Comparison of ENCODE assay signal across 24 cellular contexts in genomic region chr15:46636220-46636619, GRCh38.
DNase-seq lines count a peak whose midpoint lies in the region; ATAC-seq and TF ChIP-seq lines count a peak whose summit lies in the region.
"Had no signal": no experiment of that assay in that cellular context is flagged by ENCODE, and none has a peak within 500 bp of the region (broad histone marks: within the 10 kb centered on the region; RNA-seq: fewer than 3 reads in every experiment).

No MANE protein-coding gene starts in this region.

- no peak overlapping the region for H4K91ac ChIP-seq in H9 (ENCODE audit: insufficient read length, low read depth, low read length)

- no CpG with 5 or more reads among the region's 2 CpGs for WGBS in H9 (ENCODE audit: extremely low coverage, insufficient read length, low lambda C conversion rate)

- DNase-seq in H9 (no peak), NCI-H82 (lab: John Stamatoyannopoulos, UW) (peak; percentile 28), foreskin keratinocyte (peak; percentile 11 to 68), neural crest cell (ENCODE audit: low read depth, low spot score) (no peak), GOT3 (lab: John Stamatoyannopoulos, UW) (no peak), RPMI8226 (no peak), activated T-cell treated with anti-CD3 and anti-CD28 coated beads for 4 hours (no peak)
- DNase-seq: activated CD4-positive, CD25-positive, alpha-beta regulatory T cell treated with anti-CD3 and anti-CD28 coated beads, Interleukin-2, amount 50 U/mL, for 72 hours; activated CD8-positive, alpha-beta memory T cell treated with anti-CD3 and anti-CD28 coated beads for 24 hours; AML-193; gastrocnemius medialis; Kasumi-1; lower lobe of right lung; naive thymus-derived CD8-positive, alpha-beta T cell; NCI-H187; NCI-H446 treated with DMSO at 0.1 percent for 48 hours; posterior cingulate gyrus; stimulated activated CD4-positive, alpha-beta T cell treated with anti-CD3 and anti-CD28 coated beads, Interleukin-4, amount 100 ng/mL, for 4 hours had no signal

- no peak overlapping the region for H2AFZ ChIP-seq in H9 (ENCODE audit: low read length)

- H3K56ac ChIP-seq in H9 (ENCODE audit: insufficient read length, low read depth, low read length): no peak overlapping the region

- no peaks in the 10 kb centered on the region for H3K79me1 ChIP-seq in H9 (ENCODE audit: insufficient read depth, low read depth, low read length, poor library complexity, severe bottlenecking)

- no peaks in the 10 kb centered on the region for H3K9me3 ChIP-seq in H9 (ENCODE audit: control insufficient read depth, low read depth, low read length)
- H3K9me3 ChIP-seq: breast epithelium, Caco-2, gastrocnemius medialis, lower lobe of right lung, vagina had no signal

- no peak overlapping the region for H2AK5ac ChIP-seq in H9 (ENCODE audit: insufficient read length, low read length)

- H2BK5ac ChIP-seq in H9 (ENCODE audit: insufficient read length, low read length): no peak overlapping the region

- H3K4me1 Mint-ChIP-seq in H9 (peaks cover 5 to 6% of the 10 kb centered on the region in 2 experiments), neural crest cell (peaks cover 6% of the 10 kb centered on the region)
- H3K4me1 Mint-ChIP-seq: naive thymus-derived CD8-positive, alpha-beta T cell had no signal

- H3K27me3 ChIP-seq in H9 (ENCODE audit: insufficient read depth, low read length) (no peaks in the 10 kb centered on the region), foreskin keratinocyte (no peaks in the 10 kb centered on the region)
- H3K27me3 ChIP-seq: breast epithelium, gastrocnemius medialis, vagina had no signal

- no peak overlapping the region for H3K4ac ChIP-seq in H9 (ENCODE audit: low read depth, low read length)

- no peaks in the 10 kb centered on the region for H3K27me3 Mint-ChIP-seq in H9 (ENCODE audit: low read depth)
- no peaks in the 10 kb centered on the region for H3K27me3 Mint-ChIP-seq in neural crest cell (ENCODE audit: low read depth)
- H3K27me3 Mint-ChIP-seq: dendritic cell treated with granulocyte-macrophage colony-stimulating factor and Interleukin-4, amounts not matched to agents 40 ng/mL and 50 ng/mL, for 4 days had no signal

- no peaks in the 10 kb centered on the region for H3K36me3 Mint-ChIP-seq in H9 (ENCODE audit: insufficient read depth in 1 of 3, low read depth in 3 of 3)
- H3K36me3 Mint-ChIP-seq in neural crest cell (ENCODE audit: low read depth): no peaks in the 10 kb centered on the region
- H3K36me3 Mint-ChIP-seq: naive thymus-derived CD8-positive, alpha-beta T cell had no signal

- H3K4me3 Mint-ChIP-seq in H9 (no peak overlapping the region), neural crest cell (no peak overlapping the region)
- H3K4me3 Mint-ChIP-seq: activated T-helper 1 cell treated with anti-CD3 and anti-CD28 coated beads, Interleukin-12 subunit alpha, Interleukin-12 subunit beta, Interleukin-2, Interleukin-4 antibody, amounts not matched to agents 30 ng/mL and 10 ng/mL and 1 ng/mL, durations not matched to agents 14 hours and 24 hours and 36 hours; dendritic cell treated with granulocyte-macrophage colony-stimulating factor and Interleukin-4, amounts not matched to agents 40 ng/mL and 50 ng/mL, for 4 days; naive thymus-derived CD8-positive, alpha-beta T cell had no signal

- H3K27ac Mint-ChIP-seq in H9 (no peak overlapping the region), neural crest cell (ENCODE audit: unreplicated experiment) (no peak overlapping the region)
- H3K27ac Mint-ChIP-seq: activated T-helper 1 cell treated with anti-CD3 and anti-CD28 coated beads, Interleukin-12 subunit alpha, Interleukin-12 subunit beta, Interleukin-2, Interleukin-4 antibody, amounts not matched to agents 30 ng/mL and 10 ng/mL and 1 ng/mL, durations not matched to agents 14 hours and 24 hours and 36 hours; dendritic cell treated with granulocyte-macrophage colony-stimulating factor and Interleukin-4, amounts not matched to agents 40 ng/mL and 50 ng/mL, for 4 days; naive thymus-derived CD8-positive, alpha-beta T cell had no signal

- H4K5ac ChIP-seq in H9 (ENCODE audit: insufficient read length, low read depth, low read length): no peak overlapping the region

- H3K14ac ChIP-seq in H9 (ENCODE audit: insufficient read depth, low read length): no peak overlapping the region

- no peak overlapping the region for H2BK15ac ChIP-seq in H9 (ENCODE audit: low read depth, low read length)

- no peak overlapping the region for H3K23ac ChIP-seq in H9 (ENCODE audit: insufficient read length, low read depth, low read length)

- H3K79me2 ChIP-seq in H9 (ENCODE audit: insufficient read depth, low read length): no peaks in the 10 kb centered on the region

- H3K9me3 Mint-ChIP-seq in H9 (no peaks in the 10 kb centered on the region), neural crest cell (no peaks in the 10 kb centered on the region)

- no peak overlapping the region for H2BK20ac ChIP-seq in H9 (ENCODE audit: low read depth, low read length, poor library complexity, severe bottlenecking)

- no peaks in the 10 kb centered on the region for H4K20me1 ChIP-seq in H9 (ENCODE audit: control insufficient read depth, insufficient read depth, insufficient read length)

- H3K4me1 ChIP-seq in H9 (ENCODE audit: insufficient read depth, low read length) (no peaks in the 10 kb centered on the region; the same call in 1 of the 2 replicates), foreskin keratinocyte (no peaks in the 10 kb centered on the region)
- H3K4me1 ChIP-seq: breast epithelium, Caco-2, gastrocnemius medialis, lower lobe of right lung, vagina had no signal

- no peak overlapping the region for H3T11ph ChIP-seq in H9 (ENCODE audit: low read length)

- no peak overlapping the region for H3K9ac ChIP-seq in H9 (ENCODE audit: extremely low read depth, insufficient read length, low read length)

- H3K23me2 ChIP-seq in H9 (ENCODE audit: insufficient read length, low read depth, low read length, poor library complexity, severe bottlenecking): no peaks in the 10 kb centered on the region

- no peak for ATAC-seq in foreskin keratinocyte
- ATAC-seq: gastrocnemius medialis; lower lobe of right lung; naive thymus-derived CD8-positive, alpha-beta T cell had no signal

- H3K4me2 ChIP-seq in H9 (ENCODE audit: insufficient read depth, insufficient read length, low read length): no peak overlapping the region

- no peak overlapping the region for H2BK120ac ChIP-seq in H9 (ENCODE audit: low read depth, low read length, poor library complexity, severe bottlenecking)

- H2BK12ac ChIP-seq in H9 (ENCODE audit: insufficient read length, low read depth, low read length): no peak overlapping the region

- H3K27ac ChIP-seq in H9 (ENCODE audit: insufficient read length, low read depth, low read length) (no peak overlapping the region), foreskin keratinocyte (no peak overlapping the region)
- H3K27ac ChIP-seq: breast epithelium, epithelial cell of prostate, gastrocnemius medialis, lower lobe of right lung, vagina had no signal

- TF ChIP-seq CTCF in H9 (conservative IDR thresholded peaks at IDR 0.05): peak; percentile 38; the same call in 2 of the 3 replicates
- no peak for TF ChIP-seq CTCF in foreskin keratinocyte (conservative IDR thresholded peaks at IDR 0.05)
- TF ChIP-seq CTCF in neural crest cell (conservative IDR thresholded peaks at IDR 0.05): peak; percentile 36

- H4K8ac ChIP-seq in H9 (replicated peaks; ENCODE audit: insufficient read length, low read depth, low read length): no peak overlapping the region

- no peak overlapping the region for H3K18ac ChIP-seq in H9 (ENCODE audit: insufficient read length, low read depth, low read length)

Comparison
In these comparisons a context has a peak if more than half of its experiments do, and no peak if none do; other contexts are left out.
1. DNase-seq: peak in NCI-H82 (single experiment) and foreskin keratinocyte (2 of 2); none in H9 (single experiment), neural crest cell (single experiment), GOT3 (single experiment), RPMI8226 (single experiment) and activated T-cell treated with anti-CD3 and anti-CD28 coated beads for 4 hours (single experiment).